ENCODE assay signal across 8 cellular contexts in genomic region chr1:229624906-229625871, GRCh38. TPM values are rescaled to one million over a fixed set of nuclear protein-coding genes. Genes with fewer than 3 reads are reported as not detected.
DNase-seq lines count a peak whose midpoint lies in the region; ATAC-seq and TF ChIP-seq lines count a peak whose summit lies in the region.

No MANE protein-coding gene starts in this region.

- H3K9me3 ChIP-seq in RWPE2 (ENCODE audit: severe bottlenecking), result no peaks in the 10 kb centered on the region
- no peaks in the 10 kb centered on the region for H3K9me3 ChIP-seq in gastroesophageal sphincter
- H3K9me3 ChIP-seq in thoracic aorta, result no peaks in the 10 kb centered on the region

- TF ChIP-seq POLR2A in gastroesophageal sphincter (IDR thresholded peaks at IDR 0.05), result no peak

- DNase-seq in Caki2 (ENCODE audit: low read depth) (peak; percentile 54), HUDEP-2 (lab: John Stamatoyannopoulos, UW; ENCODE audit: unreplicated experiment in 76 of 76) (peak in 46 of 76 experiments; percentile 5 to 62 (median 37)), RWPE2 (ENCODE audit: low spot score) (no peak), omental fat pad (ENCODE audit: low spot score) (peak; percentile 38), thoracic aorta (ENCODE audit: low spot score) (no peak)
- DNase-seq in activated naive CD4-positive, alpha-beta T cell (lab: John Stamatoyannopoulos, UW), result peak; percentile 10 to 32 (median 19)

- H3K4me3 ChIP-seq in RWPE2 (ENCODE audit: severe bottlenecking) (peak overlapping the region; percentile 86), gastroesophageal sphincter (peak overlapping the region; percentile 80 to 83), thoracic aorta (peak overlapping the region; percentile 81)

- TF ChIP-seq CTCF in RWPE2 (IDR thresholded peaks at IDR 0.05; ENCODE audit: poor library complexity, severe bottlenecking), result no peak
- no peak for TF ChIP-seq CTCF in gastroesophageal sphincter (IDR thresholded peaks at IDR 0.05)
- TF ChIP-seq CTCF in omental fat pad (IDR thresholded peaks at IDR 0.05), result no peak
- TF ChIP-seq CTCF in thoracic aorta (IDR thresholded peaks at IDR 0.05), result no peak

- H3K36me3 ChIP-seq in RWPE2 (ENCODE audit: low read depth) (peaks cover 4% of the 10 kb centered on the region; the same call in 1 of the 2 replicates), gastroesophageal sphincter (peaks cover 0 to 4% of the 10 kb centered on the region in 2 donors), thoracic aorta (no peaks in the 10 kb centered on the region)

- H3K27me3 ChIP-seq in RWPE2 (ENCODE audit: insufficient read depth, poor library complexity, severe bottlenecking), result no peaks in the 10 kb centered on the region
- H3K27me3 ChIP-seq in gastroesophageal sphincter, result no peaks in the 10 kb centered on the region
- H3K27me3 ChIP-seq in thoracic aorta (replicated peaks; ENCODE audit: insufficient read depth), result no peaks in the 10 kb centered on the region

- ATAC-seq in GM21367 (IDR thresholded peaks at IDR 0.05; ENCODE audit: unreplicated experiment) (peak; percentile 31), RWPE2 (ENCODE audit: low read depth) (peak; percentile 39), gastroesophageal sphincter (peak; percentile 61), omental fat pad (ENCODE audit: low FRiP score) (peak; percentile 63), thoracic aorta (ENCODE audit: insufficient number of reproducible peaks, low FRiP score, low read depth) (no peak)

- H3K4me1 ChIP-seq in RWPE2 (ENCODE audit: insufficient read depth, poor library complexity, severe bottlenecking) (no peaks in the 10 kb centered on the region), gastroesophageal sphincter (peaks cover 5 to 62% (median 16%) of the 10 kb centered on the region in 3 donors), thoracic aorta (ENCODE audit: control insufficient read depth in 1 of 2, low read depth in 2 of 2) (peaks cover 36 to 56% of the 10 kb centered on the region in 2 donors)

- H3K27ac ChIP-seq in RWPE2 (ENCODE audit: poor library complexity, severe bottlenecking), result peak overlapping the region; percentile 53
- peak overlapping the region; percentile 66 to 96 (median 94) for H3K27ac ChIP-seq in gastroesophageal sphincter
- peak overlapping the region; percentile 70 to 86 for H3K27ac ChIP-seq in thoracic aorta

- TF ChIP-seq EP300 in gastroesophageal sphincter (IDR thresholded peaks at IDR 0.05), result no peak

- WGBS in gastroesophageal sphincter (ENCODE audit: low coverage in 1 of 2), 2 donors, result 0 to 2% methylated on average over 7 to 24 of the region's 86 CpGs

- in situ Hi-C loops in Caki2 (cut with HindIII; ENCODE audit: low pct_unique_long_range_greater_than_20kb, low sequenced_read_pairs), result no loop called here

RNA-seq across cellular contexts. Expression of gene TAF5L, which starts 0.7 kb away (rescaled TPM):
- total RNA-seq in Caki2 (2014; rRNA removed; shearing (Covaris generic); ENCODE audit: low replicate concordance), result 7.5 and 10.1 TPM in 2 replicates
- total RNA-seq in gastroesophageal sphincter (10 to 100 TPM; 20.5 to 30.4 (median 24.6) TPM), omental fat pad (10 to 100 TPM; 18.6 to 27.4 (median 20.5) TPM), thoracic aorta (10 to 100 TPM; 21.5 to 29.8 TPM)

RNA-seq across cellular contexts. Expression of gene URB2, which starts 0.9 kb away (rescaled TPM):
- total RNA-seq in Caki2 (2014; rRNA removed; shearing (Covaris generic); ENCODE audit: low replicate concordance), result 7.3 and 10.3 TPM in 2 replicates
- 10 to 100 TPM in 2 of 4 donors, 1 to 10 TPM in 2; 6.0 to 12.1 (median 9.2) TPM for total RNA-seq in gastroesophageal sphincter
- total RNA-seq in omental fat pad, result 10 to 100 TPM in 3 of 4 donors, 1 to 10 TPM in 1; 8.5 to 60.2 (median 17.1) TPM
- total RNA-seq in thoracic aorta, result 10 to 100 TPM in 1 of 2 donors, 1 to 10 TPM in 1; 8.5 to 26.9 TPM

Comparison
In these comparisons a context has a peak if more than half of its experiments do, and no peak if none do; other contexts are left out.
1. DNase-seq: peak in Caki2 (single experiment), HUDEP-2 (46 of 76), activated naive CD4-positive, alpha-beta T cell (4 of 4) and omental fat pad (single experiment); none in RWPE2 (single experiment) and thoracic aorta (single experiment).
2. Peak in every context shown above with its lines, with median percentiles within 50 percentile points of each other: H3K27ac ChIP-seq and H3K4me3 ChIP-seq.